ENCODE assay signal across 26 cellular contexts in genomic region chr10:1870491-1870890, GRCh38.
"Had no signal": no experiment of that assay in that cellular context is flagged by ENCODE, and none has a peak within 500 bp of the region (broad histone marks: within the 10 kb centered on the region; RNA-seq: fewer than 3 reads in every experiment).

No MANE protein-coding gene starts in this region.

- H3K9me3 ChIP-seq: SK-N-SH had no signal

- H3K4me3 Mint-ChIP-seq: IgD-negative memory B cell, T-cell had no signal

- H3K27ac Mint-ChIP-seq: IgD-negative memory B cell, T-cell had no signal

- H3K4me1 Mint-ChIP-seq: IgD-negative memory B cell had no signal

- DNase-seq: Kasumi-1; MM.1S; NCI-H1092; NCI-H1105 treated with DMSO at 0.1 percent for 48 hours; NCI-H1417 treated with DMSO at 0.1 percent for 48 hours; NCI-H146; NCI-H1694 treated with DMSO at 0.1 percent for 48 hours; NCI-H1930; NCI-H2081; NCI-H2107; NCI-H2227 treated with DMSO at 0.1 percent for 48 hours; NCI-H524; NCI-H526 treated with DMSO at 0.1 percent for 48 hours; NCI-H748 treated with DMSO at 0.1 percent for 48 hours; NK-92 treated with Interleukin-12 subunit alpha and Interleukin-12 subunit beta, amount 100 ng/mL, for 24 hours; PC-3; SHP77; SK-N-SH; SW 1271; T-cell had no signal

- ATAC-seq: K562, Panc1, PC-3, T-cell had no signal

- H3K9ac ChIP-seq: KMS-11, SK-N-SH had no signal

- H3K4me3 ChIP-seq: K562 had no signal

- H3K36me3 Mint-ChIP-seq: T-cell had no signal

- H3K27ac ChIP-seq: HL-60, KMS-11, RWPE1 had no signal

- H3K4me2 ChIP-seq: KMS-11, SK-N-SH had no signal
